In genomic region chr7:135467207-135467711, GRCh38 we compare ENCODE assay signal across 19 cellular contexts. TPM values are rescaled to one million over a fixed set of nuclear protein-coding genes. Genes with fewer than 3 reads are reported as not detected.
DNase-seq lines count a peak whose midpoint lies in the region; ATAC-seq, FAIRE-seq and TF ChIP-seq lines count a peak whose summit lies in the region.
"Had no signal": no experiment of that assay in that cellular context is flagged by ENCODE, and none has a peak within 500 bp of the region (broad histone marks: within the 10 kb centered on the region; RNA-seq: fewer than 3 reads in every experiment).

No MANE protein-coding gene starts in this region.

- no peak overlapping the region for H3K27ac ChIP-seq in K562 (ENCODE audit: extremely low read depth, low read depth, low read length)
- H3K27ac ChIP-seq in upper lobe of right lung, result no peak overlapping the region
- H3K27ac ChIP-seq: gastroesophageal sphincter had no signal

- no peak for DNase-seq in natural killer cell
- DNase-seq in natural killer cell treated with Interleukin-12 subunit alpha and Interleukin-12 subunit beta and Interleukin-15 and Interleukin-18, amount 100 ng/mL, for 72 hours (ENCODE audit: low spot score), result no peak
- DNase-seq in K562 (ENCODE audit: extremely low read depth in 1 of 4, low spot score in 3 of 4), result no peak
- DNase-seq in upper lobe of right lung, result no peak
- DNase-seq in GM19240 (ENCODE audit: insufficient read length, low spot score), result no peak
- DNase-seq in H7, result no peak
- no peak for DNase-seq in DMS 273 (lab: John Stamatoyannopoulos, UW; ENCODE audit: unreplicated experiment)
- DNase-seq: activated CD4-positive, alpha-beta T cell treated with anti-CD3 and anti-CD28 coated beads, Interleukin-2, amount 10 ng/mL, durations not matched to agents 24 days and 14 days; effector CD4-positive, alpha-beta T cell; NCI-H446; stimulated activated CD8-positive, alpha-beta memory T cell treated with anti-CD3 and anti-CD28 coated beads, Interleukin-4, amount 100 ng/mL, for 48 hours had no signal

- H3K4me3 ChIP-seq in K562 (no peak overlapping the region), upper lobe of right lung (no peak overlapping the region), H7 (ENCODE audit: insufficient read depth, low read depth, low read length) (no peak overlapping the region)
- H3K4me3 ChIP-seq: gastroesophageal sphincter, HAP-1 had no signal

- in situ Hi-C loops in K562 (cut with MboI), result no loop called here

- H2AFZ ChIP-seq in K562 (ENCODE audit: low read depth, low read length), result no peak overlapping the region

- no peaks in the 10 kb centered on the region for H3K36me3 ChIP-seq in K562 (ENCODE audit: control insufficient read depth, insufficient read depth, low read length)
- H3K36me3 ChIP-seq in upper lobe of right lung, result no peaks in the 10 kb centered on the region
- no peaks in the 10 kb centered on the region for H3K36me3 ChIP-seq in H7 (replicated peaks; ENCODE audit: control insufficient read depth, insufficient read depth, low read length)
- H3K36me3 ChIP-seq: gastroesophageal sphincter, HAP-1 had no signal

- no peaks in the 10 kb centered on the region for H3K9me3 Mint-ChIP-seq in natural killer cell
- H3K9me3 Mint-ChIP-seq in natural killer cell treated with Interleukin-12 subunit alpha and Interleukin-12 subunit beta and Interleukin-15 and Interleukin-18, amount 100 ng/mL, for 72 hours, result no peaks in the 10 kb centered on the region
- H3K9me3 Mint-ChIP-seq: activated CD4-positive, alpha-beta T cell treated with anti-CD3 and anti-CD28 coated beads, Interleukin-2, amount 10 ng/mL, durations not matched to agents 24 days and 14 days; T-helper 1 cell treated with Interleukin-12 subunit alpha and Interleukin-12 subunit beta and Interleukin-4 antibody, amounts not matched to agents 30 μg/mL and 1 μg/mL, for 36 hours had no signal

- peaks cover 58% of the 10 kb centered on the region for H3K79me2 ChIP-seq in K562 (ENCODE audit: control insufficient read depth, insufficient read depth, low read length)

- no peak for FAIRE-seq in K562 (lab: Jason Lieb, UNC)
- FAIRE-seq: D721Med, keratinocyte, RCC 7860, urothelium cell line had no signal

- ATAC-seq in natural killer cell (no peak), HG02981 (IDR thresholded peaks at IDR 0.05; ENCODE audit: unreplicated experiment) (peak; percentile 52), K562 (peak; percentile 20), upper lobe of right lung (peak; percentile 82)
- no peak for ATAC-seq in natural killer cell treated with Interleukin-12 subunit alpha and Interleukin-12 subunit beta and Interleukin-15 and Interleukin-18, amount 100 ng/mL, for 72 hours
- ATAC-seq: gastroesophageal sphincter had no signal

- no TSS peak for BruUV-seq in K562 (replicated peaks; lab: Mats Ljungman, UMichigan)

- TF ChIP-seq EP300 in K562 (IDR thresholded peaks at IDR 0.05; ENCODE audit: low read length), result no peak

- H3K36me3 Mint-ChIP-seq in natural killer cell, result no peaks in the 10 kb centered on the region
- no peaks in the 10 kb centered on the region for H3K36me3 Mint-ChIP-seq in natural killer cell treated with Interleukin-12 subunit alpha and Interleukin-12 subunit beta and Interleukin-15 and Interleukin-18, amount 100 ng/mL, for 72 hours

- H3K27me3 ChIP-seq in K562 (ENCODE audit: control insufficient read depth in 2 of 2, insufficient read depth in 2 of 2, low read length in 2 of 2) (no peaks in the 10 kb centered on the region), upper lobe of right lung (no peaks in the 10 kb centered on the region), H7 (ENCODE audit: control insufficient read depth, insufficient read depth, low read length) (no peaks in the 10 kb centered on the region)
- H3K27me3 ChIP-seq: gastroesophageal sphincter had no signal

- H3K27ac Mint-ChIP-seq in natural killer cell, result peak overlapping the region; percentile 18 to 56
- no peak overlapping the region for H3K27ac Mint-ChIP-seq in natural killer cell treated with Interleukin-12 subunit alpha and Interleukin-12 subunit beta and Interleukin-15 and Interleukin-18, amount 100 ng/mL, for 72 hours
- H3K27ac Mint-ChIP-seq: activated CD4-positive, alpha-beta T cell treated with anti-CD3 and anti-CD28 coated beads, Interleukin-2, amount 10 ng/mL, durations not matched to agents 24 days and 14 days; T-helper 1 cell treated with Interleukin-12 subunit alpha and Interleukin-12 subunit beta and Interleukin-4 antibody, amounts not matched to agents 30 μg/mL and 1 μg/mL, for 36 hours had no signal

- TF ChIP-seq POLR2A in K562 (conservative IDR thresholded peaks at IDR 0.05), result no peak

- H3K9ac ChIP-seq in K562 (ENCODE audit: insufficient read depth in 1 of 2, low read depth in 2 of 2, low read length in 2 of 2), result no peak overlapping the region

- POLR2A ChIA-PET in K562 (lab: Yijun Ruan, JAX), result interaction anchor here (0.6 to 1.1 kb wide), 2 partner anchors 20 to 26 kb away, joined by 3 to 5 read pairs; no protein-coding TSS in a partner anchor

- no peaks in the 10 kb centered on the region for H3K27me3 Mint-ChIP-seq in natural killer cell (ENCODE audit: low read depth in 2 of 2)
- H3K27me3 Mint-ChIP-seq in natural killer cell treated with Interleukin-12 subunit alpha and Interleukin-12 subunit beta and Interleukin-15 and Interleukin-18, amount 100 ng/mL, for 72 hours, result no peaks in the 10 kb centered on the region
- H3K27me3 Mint-ChIP-seq: activated CD4-positive, alpha-beta T cell treated with anti-CD3 and anti-CD28 coated beads, Interleukin-2, amount 10 ng/mL, durations not matched to agents 24 days and 14 days had no signal

- CTCF ChIA-PET in K562 (lab: Yijun Ruan, JAX; ENCODE audit: low intra/inter-chr PET ratio), result no interaction called here

- no peaks in the 10 kb centered on the region for H3K9me3 ChIP-seq in K562 (replicated peaks; ENCODE audit: control insufficient read depth, insufficient read depth, low read depth, low read length)
- no peaks in the 10 kb centered on the region for H3K9me3 ChIP-seq in upper lobe of right lung
- H3K9me3 ChIP-seq: gastroesophageal sphincter, HAP-1 had no signal

- H3K4me1 ChIP-seq in K562 (replicated peaks in 1 of 2; ENCODE audit: control insufficient read depth in 2 of 2, insufficient read depth in 2 of 2, low read length in 2 of 2) (peaks cover 3 to 8% of the 10 kb centered on the region in 2 experiments; a peak in 2 of 5 replicates), upper lobe of right lung (no peaks in the 10 kb centered on the region)
- H3K4me1 ChIP-seq: gastroesophageal sphincter, HAP-1 had no signal

- TF ChIP-seq CTCF in natural killer cell (IDR thresholded peaks at IDR 0.05), result no peak
- TF ChIP-seq CTCF in K562 (IDR thresholded peaks at IDR 0.05 in 2 of 3, conservative IDR thresholded peaks at IDR 0.05 in 1 of 3; ENCODE audit: insufficient read depth in 2 of 3, low read depth in 1 of 3, low read length in 3 of 3), result no peak
- no peak for TF ChIP-seq CTCF in upper lobe of right lung (IDR thresholded peaks at IDR 0.05)

- WGBS in K562 (ENCODE audit: insufficient coverage, low coverage, missing lambda C conversion rate), result 59% methylated on average over 5 of the region's 5 CpGs

- no peak overlapping the region for H3K4me3 Mint-ChIP-seq in natural killer cell
- no peak overlapping the region for H3K4me3 Mint-ChIP-seq in natural killer cell treated with Interleukin-12 subunit alpha and Interleukin-12 subunit beta and Interleukin-15 and Interleukin-18, amount 100 ng/mL, for 72 hours
- H3K4me3 Mint-ChIP-seq: activated CD4-positive, alpha-beta T cell treated with anti-CD3 and anti-CD28 coated beads, Interleukin-2, amount 10 ng/mL, durations not matched to agents 24 days and 14 days; T-helper 1 cell treated with Interleukin-12 subunit alpha and Interleukin-12 subunit beta and Interleukin-4 antibody, amounts not matched to agents 30 μg/mL and 1 μg/mL, for 36 hours had no signal

- H3K9me1 ChIP-seq in K562 (ENCODE audit: control insufficient read depth, insufficient read depth, low read length), result no peaks in the 10 kb centered on the region

- peaks cover 49 to 58% of the 10 kb centered on the region in 2 donors for H3K4me1 Mint-ChIP-seq in natural killer cell
- H3K4me1 Mint-ChIP-seq in natural killer cell treated with Interleukin-12 subunit alpha and Interleukin-12 subunit beta and Interleukin-15 and Interleukin-18, amount 100 ng/mL, for 72 hours (ENCODE audit: low read depth in 2 of 2), result peaks cover 28 to 43% of the 10 kb centered on the region in 2 donors

- H3K4me2 ChIP-seq in K562 (ENCODE audit: insufficient read depth, low read length), result no peak overlapping the region

- intact Hi-C loops in natural killer cell (cut with micrococcal nuclease) (no loop called here), K562 (cut with micrococcal nuclease) (no loop called here), upper lobe of right lung (cut with DNase I) (no loop called here)

- no peaks in the 10 kb centered on the region; the same call in 1 of the 2 replicates for H4K20me1 ChIP-seq in K562 (replicated peaks; ENCODE audit: control insufficient read depth, insufficient read depth, low read length)

- TF ChIP-seq RAD21 in K562 (CRISPR knock-in tag; conservative IDR thresholded peaks at IDR 0.05 in 1 of 2, IDR thresholded peaks at IDR 0.05 in 1 of 2), result no peak

TF ChIP-seq in K562, 482 proteins besides CTCF, POLR2A, EP300 and RAD21 (continues in another document):
- 0 out of 4 replicates have a peak, but pooled peaks of 1 of the 2 experiments have one; percentile 15 for TF ChIP-seq KDM1A (IDR thresholded peaks at IDR 0.05)

RNA-seq across cellular contexts. Expression of gene CNOT4, which starts 42.6 kb away (rescaled TPM):
- total RNA-seq in natural killer cell (10 to 100 TPM; 40.6 to 47.1 (median 40.7) TPM), K562 (2014; rRNA removed) (12.9 and 15.4 TPM in 2 replicates), K562 (2014; rRNA removed; fragmentation: Illumina TruSeq; extraction: Trizol) (14.6 and 16.2 TPM in 2 replicates), K562 (2015; rRNA removed; fragmentation: Illumina TruSeq; extraction: Trizol) (15.5 and 17.1 TPM in 2 replicates), K562 (2021) (21.1 and 21.6 TPM in 2 replicates), upper lobe of right lung (25.8 TPM)
- total RNA-seq in natural killer cell treated with Interleukin-12 subunit alpha and Interleukin-12 subunit beta and Interleukin-15 and Interleukin-18, amount 100 ng/mL, for 72 hours, result 10 to 100 TPM; 25.6 to 32.9 TPM
- total RNA-seq in K562 (2011; cell fraction: chromatin; rRNA removed; ENCODE audit: low replicate concordance), result 34.7 and 77.7 TPM in 2 replicates
- 11.2 and 14.3 TPM in 2 replicates for total RNA-seq in K562 (2011; cell fraction: nucleolus; rRNA removed)
- total RNA-seq in K562 (2011; cell fraction: nucleoplasm; rRNA removed), result 24.0 and 38.1 TPM in 2 replicates
- polyA plus RNA-seq in K562 (2011; rRNA removed) (15.4 and 21.5 TPM in 2 replicates), K562 (2014; fragmentation: Illumina TruSeq; extraction: Trizol) (16.7 and 19.8 TPM in 2 replicates), K562 (2014; fragmentation: Nextera tagmentation; extraction: Ambion mirVana) (10 to 100 TPM; 12.6 to 24.1 TPM), K562 (2014; rRNA removed) (8.6 and 10.0 TPM in 2 replicates)
- polyA plus RNA-seq in K562 (2011; cell fraction: cytosol; rRNA removed), result 9.1 and 15.4 TPM in 2 replicates
- 22.9 and 31.3 TPM in 2 replicates for polyA plus RNA-seq in K562 (2011; cell fraction: nucleus; rRNA removed)
- 12.5 and 13.2 TPM in 2 replicates for polyA plus RNA-seq in K562 (2012)
- 27.1 and 39.5 TPM in 2 replicates for polyA minus RNA-seq in K562 (2011; rRNA and poly(A)+ RNA removed)
- 12.0 and 15.1 TPM in 2 replicates for polyA minus RNA-seq in K562 (2011; cell fraction: cytosol; rRNA and poly(A)+ RNA removed)
- polyA minus RNA-seq in K562 (2011; cell fraction: nucleus; rRNA and poly(A)+ RNA removed), result 33.5 and 57.2 TPM in 2 replicates
- 10.4 and 13.7 TPM in 2 replicates for total RNA-seq in H7 (2014; rRNA removed; shearing (Covaris generic))

Comparison
In these comparisons a context has a peak if more than half of its experiments do, and no peak if none do; other contexts are left out.
1. H3K27ac Mint-ChIP-seq: peak in natural killer cell (2 of 2); none in natural killer cell treated with Interleukin-12 subunit alpha and Interleukin-12 subunit beta and Interleukin-15 and Interleukin-18, amount 100 ng/mL, for 72 hours (0 of 2).
2. ATAC-seq: peak in HG02981 (single experiment), K562 (single experiment) and upper lobe of right lung (single experiment); none in natural killer cell (0 of 3) and natural killer cell treated with Interleukin-12 subunit alpha and Interleukin-12 subunit beta and Interleukin-15 and Interleukin-18, amount 100 ng/mL, for 72 hours (0 of 2).